In the genomic region with DNA sequence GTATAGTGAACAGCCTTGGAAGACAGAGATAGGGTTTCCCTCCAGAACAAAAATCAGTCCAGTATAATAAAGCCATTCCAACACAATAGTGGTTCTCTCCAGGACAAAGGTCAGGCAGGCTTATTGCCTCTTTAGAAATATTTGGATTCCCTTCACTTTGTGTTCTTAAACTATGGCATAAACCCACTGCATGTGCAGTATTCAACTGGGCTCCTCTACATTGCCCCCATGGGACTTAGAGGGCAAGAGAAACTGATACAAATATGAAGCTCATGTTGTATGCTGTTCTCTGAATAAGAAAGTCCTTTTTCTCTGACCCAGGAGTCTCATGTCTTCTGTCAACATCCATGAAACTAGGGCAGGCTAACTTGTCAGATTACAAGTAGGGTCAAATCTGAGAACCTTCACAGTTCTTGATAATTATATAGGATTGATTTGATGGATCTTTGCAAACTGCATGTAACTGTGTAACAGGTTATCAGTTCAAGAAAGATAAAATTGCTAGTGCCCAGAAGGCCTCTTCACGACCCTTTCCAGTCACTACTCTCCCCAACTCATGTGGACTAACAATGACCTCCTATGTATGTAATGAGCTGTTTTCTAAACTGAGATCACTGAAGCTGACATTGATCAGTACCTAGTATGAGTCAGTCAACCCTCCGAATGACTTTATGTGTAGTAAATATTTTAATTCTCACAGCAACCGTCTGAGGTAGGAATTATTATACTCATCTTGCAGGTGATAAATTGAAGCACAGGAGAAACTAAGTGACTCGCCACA, we compare ENCODE assay signal across 1 cellular context.
TF ChIP-seq lines count a peak whose summit lies in the region.

No MANE protein-coding gene starts in this region.

TF ChIP-seq in HepG2, 621 proteins besides CTCF, POLR2A, EP300 and RAD21:
- TF ChIP-seq PAX8 (CRISPR knock-in tag; IDR thresholded peaks at IDR 0.05; ENCODE audit: borderline replicate concordance), result no peak
- no peak for TF ChIP-seq ZNF362 (CRISPR knock-in tag; IDR thresholded peaks at IDR 0.05; ENCODE audit: borderline replicate concordance)
- TF ChIP-seq ZBTB10 (CRISPR knock-in tag; IDR thresholded peaks at IDR 0.05; ENCODE audit: borderline replicate concordance), result no peak
- TF ChIP-seq CENPBD1 (CRISPR knock-in tag; IDR thresholded peaks at IDR 0.05; ENCODE audit: borderline replicate concordance, low read depth), result no peak
- TF ChIP-seq NCOR1 (IDR thresholded peaks at IDR 0.05; ENCODE audit: borderline replicate concordance, low read length), result no peak
- no peak for TF ChIP-seq TFDP1 (CRISPR knock-in tag; IDR thresholded peaks at IDR 0.05; ENCODE audit: borderline replicate concordance)
- TF ChIP-seq, protein P1, sequence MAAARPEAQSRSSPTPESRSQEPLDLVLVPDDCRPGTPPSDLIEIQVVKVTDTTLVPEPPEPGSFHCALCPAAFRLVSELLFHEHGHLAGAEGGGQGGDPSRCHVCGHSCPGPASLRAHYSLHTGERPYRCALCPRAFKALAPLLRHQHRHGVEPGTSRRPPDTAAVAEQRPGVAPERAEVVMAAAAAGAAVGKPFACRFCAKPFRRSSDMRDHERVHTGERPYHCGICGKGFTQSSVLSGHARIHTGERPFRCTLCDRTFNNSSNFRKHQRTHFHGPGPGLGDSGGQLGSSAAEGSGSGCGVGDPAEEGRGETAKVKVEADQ (CRISPR knock-in tag; IDR thresholded peaks at IDR 0.05; ENCODE audit: borderline replicate concordance), result no peak
- no peak for TF ChIP-seq EZH2 (conservative IDR thresholded peaks at IDR 0.05; ENCODE audit: low read depth, low read length)
- TF ChIP-seq ZBTB38 (CRISPR knock-in tag; IDR thresholded peaks at IDR 0.05), result no peak
- TF ChIP-seq HDAC2 (CRISPR knock-in tag; IDR thresholded peaks at IDR 0.05), result no peak
- no peak for TF ChIP-seq NBN (conservative IDR thresholded peaks at IDR 0.05)
- TF ChIP-seq ZNF691 (CRISPR knock-in tag; IDR thresholded peaks at IDR 0.05; ENCODE audit: borderline replicate concordance, low read depth), result no peak
- TF ChIP-seq KAT8 (CRISPR knock-in tag; IDR thresholded peaks at IDR 0.05), result no peak
- TF ChIP-seq FOXO1 (CRISPR knock-in tag; IDR thresholded peaks at IDR 0.05), result no peak
- no peak for TF ChIP-seq DR1 (CRISPR knock-in tag; IDR thresholded peaks at IDR 0.05)
- TF ChIP-seq, protein P2, sequence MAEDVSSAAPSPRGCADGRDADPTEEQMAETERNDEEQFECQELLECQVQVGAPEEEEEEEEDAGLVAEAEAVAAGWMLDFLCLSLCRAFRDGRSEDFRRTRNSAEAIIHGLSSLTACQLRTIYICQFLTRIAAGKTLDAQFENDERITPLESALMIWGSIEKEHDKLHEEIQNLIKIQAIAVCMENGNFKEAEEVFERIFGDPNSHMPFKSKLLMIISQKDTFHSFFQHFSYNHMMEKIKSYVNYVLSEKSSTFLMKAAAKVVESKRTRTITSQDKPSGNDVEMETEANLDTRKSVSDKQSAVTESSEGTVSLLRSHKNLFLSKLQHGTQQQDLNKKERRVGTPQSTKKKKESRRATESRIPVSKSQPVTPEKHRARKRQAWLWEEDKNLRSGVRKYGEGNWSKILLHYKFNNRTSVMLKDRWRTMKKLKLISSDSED (CRISPR knock-in tag; IDR thresholded peaks at IDR 0.05), result no peak
TF ChIP-seq in HepG2: peak in this region for 0.
